ENCODE assay signal across 27 cellular contexts in the genomic region with DNA sequence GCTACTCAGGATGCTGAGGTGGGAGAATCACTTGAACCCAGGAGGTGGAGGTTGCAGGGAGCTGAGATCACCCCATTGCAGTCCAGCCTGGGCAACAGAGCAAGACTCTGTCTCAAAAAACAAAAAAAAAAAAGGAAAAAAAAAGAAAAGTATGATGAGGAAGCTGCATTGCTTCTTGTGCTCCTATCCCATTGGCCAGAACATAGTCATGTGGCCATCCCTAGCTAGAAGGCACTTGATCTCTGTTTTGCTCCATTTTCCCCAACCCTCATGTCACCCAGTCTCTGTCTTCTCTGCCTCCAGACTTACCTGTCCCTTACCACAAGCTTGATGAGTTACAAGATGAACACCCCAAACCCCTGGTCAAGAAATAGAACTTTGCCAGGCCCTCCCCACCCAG.
DNase-seq lines count a peak whose midpoint lies in the region; ATAC-seq, FAIRE-seq and TF ChIP-seq lines count a peak whose summit lies in the region.
"Had no signal": no experiment of that assay in that cellular context is flagged by ENCODE, and none has a peak within 500 bp of the region (broad histone marks: within the 10 kb centered on the region; RNA-seq: fewer than 3 reads in every experiment).

No MANE protein-coding gene starts in this region.

- intact Hi-C loops in K562 (cut with micrococcal nuclease) = no loop called here

- no peak overlapping the region for H2AFZ ChIP-seq in K562 (ENCODE audit: low read depth, low read length)

- H3K9me1 ChIP-seq in K562 (ENCODE audit: control insufficient read depth, insufficient read depth, low read length) = no peaks in the 10 kb centered on the region

- no peak overlapping the region for H3K9ac ChIP-seq in K562 (ENCODE audit: insufficient read depth in 1 of 2, low read depth in 2 of 2, low read length in 2 of 2)
- H3K9ac ChIP-seq: BLaER1 had no signal

- no peaks in the 10 kb centered on the region for H4K20me1 ChIP-seq in K562 (replicated peaks; ENCODE audit: control insufficient read depth, insufficient read depth, low read length)
- H4K20me1 ChIP-seq: BLaER1 had no signal

- no TSS peak for BruUV-seq in K562 (replicated peaks; lab: Mats Ljungman, UMichigan)

- H3K27ac Mint-ChIP-seq in progenitor cell of endocrine pancreas = peak overlapping the region; percentile 33
- H3K27ac Mint-ChIP-seq: CD14-positive monocyte; CD4-positive, CD25-positive, alpha-beta regulatory T cell had no signal

- no peak overlapping the region for H3K27ac ChIP-seq in K562 (ENCODE audit: extremely low read depth, low read depth, low read length)
- H3K27ac ChIP-seq: BLaER1 had no signal

- no peak for TF ChIP-seq RAD21 in Ishikawa (IDR thresholded peaks at IDR 0.05; ENCODE audit: low read depth)
- TF ChIP-seq RAD21 in K562 (CRISPR knock-in tag; conservative IDR thresholded peaks at IDR 0.05 in 1 of 2, IDR thresholded peaks at IDR 0.05 in 1 of 2) = no peak

- H3K79me2 ChIP-seq in K562 (ENCODE audit: control insufficient read depth, insufficient read depth, low read length) = no peaks in the 10 kb centered on the region

- peaks cover 13% of the 10 kb centered on the region for H3K36me3 Mint-ChIP-seq in progenitor cell of endocrine pancreas (ENCODE audit: insufficient read depth)
- H3K36me3 Mint-ChIP-seq: CD14-positive monocyte had no signal

- H3K27me3 Mint-ChIP-seq in progenitor cell of endocrine pancreas = no peaks in the 10 kb centered on the region
- H3K27me3 Mint-ChIP-seq: CD4-positive, CD25-positive, alpha-beta regulatory T cell had no signal

- H3K4me3 Mint-ChIP-seq in progenitor cell of endocrine pancreas (ENCODE audit: low read depth) = no peak overlapping the region
- H3K4me3 Mint-ChIP-seq: CD14-positive monocyte; CD4-positive, alpha-beta memory T cell; CD4-positive, CD25-positive, alpha-beta regulatory T cell; CD8-positive, alpha-beta memory T cell had no signal

- no peak for DNase-seq in K562 (ENCODE audit: extremely low read depth in 1 of 4, low spot score in 3 of 4)
- DNase-seq in progenitor cell of endocrine pancreas (ENCODE audit: low spot score, unreplicated experiment) = no peak
- DNase-seq in superior temporal gyrus (ENCODE audit: extremely low spot score) = no peak
- no peak for DNase-seq in NCI-H2107 (lab: John Stamatoyannopoulos, UW)
- DNase-seq: 8988T; ACHN; BE2C; C1 segment of cervical spinal cord; CD4-positive, alpha-beta memory T cell; CD4-positive, CD25-positive, alpha-beta regulatory T cell; CD8-positive, alpha-beta memory T cell; COR-L47; DMS 273 treated with DMSO at 0.1 percent for 48 hours; DMS153; DMS53; DMS79; DND-41; EL; GDM1 had no signal

- peaks cover 6% of the 10 kb centered on the region for H3K9me3 Mint-ChIP-seq in progenitor cell of endocrine pancreas (ENCODE audit: low read depth)

- FAIRE-seq in K562 (lab: Jason Lieb, UNC) = peak; percentile 49
- FAIRE-seq: A204.1, GM12892, GM18507 had no signal

- H3K4me2 ChIP-seq in K562 (ENCODE audit: insufficient read depth, low read length) = no peak overlapping the region
- H3K4me2 ChIP-seq: BLaER1 had no signal

- H3K27me3 ChIP-seq in K562 (ENCODE audit: control insufficient read depth in 2 of 2, insufficient read depth in 2 of 2, low read length in 2 of 2) = no peaks in the 10 kb centered on the region; a peak in 1 of 5 replicates
- H3K27me3 ChIP-seq: BE2C, BLaER1 had no signal

- CTCF ChIA-PET in K562 (lab: Yijun Ruan, JAX; ENCODE audit: low intra/inter-chr PET ratio) = no interaction called here

- ATAC-seq in K562 = peak; percentile 46; the same call in 1 of the 3 replicates
- no peak for ATAC-seq in HG02885 (IDR thresholded peaks at IDR 0.05; ENCODE audit: poor library complexity, unreplicated experiment)
- ATAC-seq: GM12878 had no signal

- H3K9me3 ChIP-seq in K562 (replicated peaks; ENCODE audit: control insufficient read depth, insufficient read depth, low read depth, low read length) = peaks cover 2% of the 10 kb centered on the region; the same call in 1 of the 2 replicates
- H3K9me3 ChIP-seq: BE2C had no signal

- TF ChIP-seq CTCF in K562 (IDR thresholded peaks at IDR 0.05 in 2 of 3, conservative IDR thresholded peaks at IDR 0.05 in 1 of 3; ENCODE audit: insufficient read depth in 2 of 3, low read depth in 1 of 3, low read length in 3 of 3) (no peak), progenitor cell of endocrine pancreas (IDR thresholded peaks at IDR 0.05; ENCODE audit: unreplicated experiment) (no peak)

- H3K4me3 ChIP-seq in K562 = no peak overlapping the region
- H3K4me3 ChIP-seq: BLaER1, GM12878 had no signal

- H3K4me1 Mint-ChIP-seq in progenitor cell of endocrine pancreas (ENCODE audit: low read depth) = no peaks in the 10 kb centered on the region
- H3K4me1 Mint-ChIP-seq: CD4-positive, alpha-beta memory T cell; CD4-positive, CD25-positive, alpha-beta regulatory T cell; CD8-positive, alpha-beta memory T cell had no signal

- POLR2A ChIA-PET in K562 (lab: Yijun Ruan, JAX) = interaction anchor here (0.6 to 0.8 kb wide), 3 partner anchors 14 to 129 kb away, joined by 3 to 4 read pairs (median 3); a partner anchor contains a TSS

- TF ChIP-seq EP300 in Ishikawa (IDR thresholded peaks at IDR 0.05; ENCODE audit: borderline replicate concordance) = no peak
- TF ChIP-seq EP300 in K562 (IDR thresholded peaks at IDR 0.05; ENCODE audit: low read length) = no peak

- in situ Hi-C loops in K562 (cut with MboI) = no loop called here

- no peaks in the 10 kb centered on the region for H3K4me1 ChIP-seq in K562 (replicated peaks in 1 of 2; ENCODE audit: control insufficient read depth in 2 of 2, insufficient read depth in 2 of 2, low read length in 2 of 2)
- H3K4me1 ChIP-seq: BE2C, BLaER1 had no signal

- H3K36me3 ChIP-seq in K562 (ENCODE audit: control insufficient read depth, insufficient read depth, low read length) = no peaks in the 10 kb centered on the region
- H3K36me3 ChIP-seq: BE2C had no signal

- no peak for TF ChIP-seq POLR2A in K562 (conservative IDR thresholded peaks at IDR 0.05)

TF ChIP-seq in Ishikawa, 13 proteins besides CTCF, POLR2A, EP300 and RAD21:
- TF ChIP-seq, protein P1, sequence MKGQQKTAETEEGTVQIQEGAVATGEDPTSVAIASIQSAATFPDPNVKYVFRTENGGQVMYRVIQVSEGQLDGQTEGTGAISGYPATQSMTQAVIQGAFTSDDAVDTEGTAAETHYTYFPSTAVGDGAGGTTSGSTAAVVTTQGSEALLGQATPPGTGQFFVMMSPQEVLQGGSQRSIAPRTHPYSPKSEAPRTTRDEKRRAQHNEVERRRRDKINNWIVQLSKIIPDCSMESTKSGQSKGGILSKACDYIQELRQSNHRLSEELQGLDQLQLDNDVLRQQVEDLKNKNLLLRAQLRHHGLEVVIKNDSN (IDR thresholded peaks at IDR 0.05) = peak; percentile 54; the same call in 1 of the 2 replicates
- no peak for TF ChIP-seq TAF1 (IDR thresholded peaks at IDR 0.05; ENCODE audit: low read depth)

TF ChIP-seq in K562, 482 proteins besides CTCF, POLR2A, EP300 and RAD21:
- TF ChIP-seq RAD51 (IDR thresholded peaks at IDR 0.05; ENCODE audit: borderline replicate concordance, low read depth) = peak; percentile 63
- TF ChIP-seq, protein P2, sequence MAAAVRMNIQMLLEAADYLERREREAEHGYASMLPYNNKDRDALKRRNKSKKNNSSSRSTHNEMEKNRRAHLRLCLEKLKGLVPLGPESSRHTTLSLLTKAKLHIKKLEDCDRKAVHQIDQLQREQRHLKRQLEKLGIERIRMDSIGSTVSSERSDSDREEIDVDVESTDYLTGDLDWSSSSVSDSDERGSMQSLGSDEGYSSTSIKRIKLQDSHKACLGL (CRISPR knock-in tag; IDR thresholded peaks at IDR 0.05; ENCODE audit: borderline replicate concordance, poor library complexity, severe bottlenecking) = no peak
- TF ChIP-seq MEF2A (IDR thresholded peaks at IDR 0.05; ENCODE audit: control insufficient read depth, low read depth, low read length) = no peak
- TF ChIP-seq, protein P3, sequence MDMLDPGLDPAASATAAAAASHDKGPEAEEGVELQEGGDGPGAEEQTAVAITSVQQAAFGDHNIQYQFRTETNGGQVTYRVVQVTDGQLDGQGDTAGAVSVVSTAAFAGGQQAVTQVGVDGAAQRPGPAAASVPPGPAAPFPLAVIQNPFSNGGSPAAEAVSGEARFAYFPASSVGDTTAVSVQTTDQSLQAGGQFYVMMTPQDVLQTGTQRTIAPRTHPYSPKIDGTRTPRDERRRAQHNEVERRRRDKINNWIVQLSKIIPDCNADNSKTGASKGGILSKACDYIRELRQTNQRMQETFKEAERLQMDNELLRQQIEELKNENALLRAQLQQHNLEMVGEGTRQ (CRISPR knock-in tag; IDR thresholded peaks at IDR 0.05) = peak; percentile 54
